Comparison of ENCODE assay signal across 28 cellular contexts in the genomic region with DNA sequence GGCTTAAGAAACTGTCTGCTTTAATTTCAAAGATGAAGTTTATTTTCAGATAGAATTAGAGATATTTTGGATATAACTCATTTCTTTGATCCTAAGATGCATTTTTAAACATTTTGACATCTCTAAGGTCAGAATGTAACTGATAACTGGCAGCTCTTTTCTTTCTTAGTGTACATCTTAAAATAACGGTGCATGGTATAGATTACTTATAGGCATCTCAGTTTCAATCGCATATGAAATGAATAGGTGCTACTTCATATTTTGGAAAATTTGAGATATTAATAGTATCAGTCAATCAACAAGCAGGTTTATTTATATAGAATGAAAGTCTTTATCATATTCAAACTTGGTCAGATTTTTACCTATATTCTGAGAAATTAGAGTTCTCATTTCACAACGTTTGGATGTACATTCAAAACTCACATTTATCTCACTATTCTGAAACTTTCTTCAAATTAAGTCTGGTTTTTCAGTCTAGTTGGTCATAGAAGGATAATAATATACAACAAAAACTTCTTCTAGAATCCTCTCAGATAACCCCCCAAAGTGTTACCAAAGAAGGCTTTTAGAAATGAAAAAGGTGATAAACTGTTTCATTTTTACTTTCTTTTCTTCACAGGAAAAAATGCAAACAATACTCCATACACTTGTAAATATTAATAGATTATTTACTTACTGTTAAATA.
DNase-seq lines count a peak whose midpoint lies in the region; ATAC-seq, FAIRE-seq and TF ChIP-seq lines count a peak whose summit lies in the region.
"Had no signal": no experiment of that assay in that cellular context is flagged by ENCODE, and none has a peak within 500 bp of the region (broad histone marks: within the 10 kb centered on the region; RNA-seq: fewer than 3 reads in every experiment).

No MANE protein-coding gene starts in this region.

- H4K20me1 ChIP-seq in MM.1S (ENCODE audit: insufficient read depth, low read length) (no peaks in the 10 kb centered on the region), osteoblast (ENCODE audit: insufficient read depth, low read length) (no peaks in the 10 kb centered on the region)

- no peaks in the 10 kb centered on the region for H3F3A ChIP-seq in MM.1S (ENCODE audit: insufficient read depth, low read length)

- CTCF ChIA-PET in GM10248 (lab: Yijun Ruan, JAX), result interaction anchor here (1.5 kb wide), 1 partner anchor 14 kb away, joined by 3 read pairs; no protein-coding TSS in a partner anchor

- TF ChIP-seq CTCF in GM10248 (IDR thresholded peaks at IDR 0.05; ENCODE audit: control extremely low read depth, extremely low read depth, low read depth, missing control alignments) (no peak), MM.1S (IDR thresholded peaks at IDR 0.05; ENCODE audit: low read length) (no peak), osteoblast (IDR thresholded peaks at IDR 0.05; ENCODE audit: extremely low read depth, low read depth, low read length) (no peak), kidney (IDR thresholded peaks at IDR 0.05; ENCODE audit: borderline replicate concordance, extremely low read depth, insufficient read depth) (no peak)

- H3K4me3 ChIP-seq in MM.1S (ENCODE audit: low read length), result no peak overlapping the region
- H3K4me3 ChIP-seq in osteoblast (ENCODE audit: insufficient read depth, low read length), result no peak overlapping the region
- no peak overlapping the region for H3K4me3 ChIP-seq in kidney (ENCODE audit: low read length in 2 of 2)
- H3K4me3 ChIP-seq: HAP-1, MG63, SK-N-MC had no signal

- no peaks in the 10 kb centered on the region for H3K79me2 ChIP-seq in MM.1S (ENCODE audit: low read length)
- no peaks in the 10 kb centered on the region for H3K79me2 ChIP-seq in osteoblast (ENCODE audit: insufficient read depth, low read length)

- no peaks in the 10 kb centered on the region; the same call in 1 of the 2 replicates for H3K36me3 ChIP-seq in MM.1S (replicated peaks; ENCODE audit: insufficient read depth, low read length)
- H3K36me3 ChIP-seq in osteoblast (ENCODE audit: insufficient read depth, low read length), result peaks cover 12% of the 10 kb centered on the region
- peaks cover 3 to 10% of the 10 kb centered on the region in 2 donors for H3K36me3 ChIP-seq in kidney (ENCODE audit: control insufficient read depth in 1 of 2, insufficient read depth in 2 of 2, low read length in 2 of 2)
- H3K36me3 ChIP-seq: HAP-1, MG63 had no signal

- H3K27ac ChIP-seq in MM.1S (ENCODE audit: low read length) (no peak overlapping the region), osteoblast (ENCODE audit: low read depth, low read length) (no peak overlapping the region), kidney (ENCODE audit: low read depth in 2 of 2, low read length in 2 of 2) (no peak overlapping the region)
- H3K27ac ChIP-seq: SK-N-MC had no signal

- no peak overlapping the region for H3K9ac ChIP-seq in MM.1S (ENCODE audit: low read length)
- no peak overlapping the region for H3K9ac ChIP-seq in kidney (ENCODE audit: low read length in 2 of 2)

- intact Hi-C loops in kidney (cut with DNase I), result no loop called here

- no peak for FAIRE-seq in kidney (lab: Jason Lieb, UNC)

- POLR2A ChIA-PET in GM10248 (lab: Yijun Ruan, JAX), result no interaction called here

- DNase-seq in GM10248 (ENCODE audit: extremely low spot score), result peak; percentile 8
- no peak for DNase-seq in MM.1S
- peak; percentile 23 for DNase-seq in osteoblast (ENCODE audit: insufficient read length, low spot score, missing footprints)
- DNase-seq in GDM1 (lab: John Stamatoyannopoulos, UW), result no peak
- DNase-seq in kidney glomerular epithelial cell (lab: John Stamatoyannopoulos, UW), result no peak
- no peak for DNase-seq in kidney
- DNase-seq: C1 segment of cervical spinal cord; CD4-positive, alpha-beta memory T cell; COR-L47; DMS53; GOT3; HFFc6; IMR-90; KG1; MG63; NCI-H1048; NCI-H1417 treated with DMSO at 0.1 percent for 48 hours; NCI-H1694 treated with DMSO at 0.1 percent for 48 hours; NCI-H2081; NCI-H2227 treated with DMSO at 0.1 percent for 48 hours; NCI-H526 treated with DMSO at 0.1 percent for 48 hours; SHP77 treated with DMSO at 0.1 percent for 48 hours; SW 1271; T-helper 17 cell had no signal

- no peaks in the 10 kb centered on the region for H3K9me2 ChIP-seq in MM.1S (replicated peaks; ENCODE audit: insufficient read depth, low read length)

- ATAC-seq in GM19351 (IDR thresholded peaks at IDR 0.05; ENCODE audit: unreplicated experiment), result peak; percentile 52
- ATAC-seq: Panc1, T-helper 17 cell had no signal

- H3K27me3 ChIP-seq in MM.1S (replicated peaks; ENCODE audit: insufficient read depth, low read length) (no peaks in the 10 kb centered on the region), osteoblast (ENCODE audit: insufficient read depth, low read length) (no peaks in the 10 kb centered on the region)
- H3K27me3 ChIP-seq: MG63 had no signal

- H3K4me1 ChIP-seq in MM.1S (ENCODE audit: low read length), result peaks cover 7% of the 10 kb centered on the region
- no peaks in the 10 kb centered on the region for H3K4me1 ChIP-seq in osteoblast (ENCODE audit: insufficient read depth, low read length)
- H3K4me1 ChIP-seq in kidney (ENCODE audit: control insufficient read depth in 1 of 2, insufficient read depth in 1 of 2, low read depth in 1 of 2, low read length in 2 of 2), result no peaks in the 10 kb centered on the region
- H3K4me1 ChIP-seq: HAP-1 had no signal

- H2AFZ ChIP-seq in MM.1S (ENCODE audit: low read length), result no peak overlapping the region
- no peak overlapping the region for H2AFZ ChIP-seq in osteoblast (ENCODE audit: low read length)

- H3K9me3 ChIP-seq in MM.1S (replicated peaks; ENCODE audit: insufficient read depth, low read length) (no peaks in the 10 kb centered on the region), osteoblast (ENCODE audit: low read depth, low read length) (no peaks in the 10 kb centered on the region), kidney (ENCODE audit: control insufficient read depth in 1 of 2, low read length in 2 of 2) (no peaks in the 10 kb centered on the region)
- H3K9me3 ChIP-seq: HAP-1, MG63 had no signal

- H3K4me2 ChIP-seq in MM.1S (ENCODE audit: low read depth, low read length) (peak overlapping the region; percentile 38), osteoblast (ENCODE audit: insufficient read depth, low read length) (no peak overlapping the region)

Comparison
In these comparisons a context has a peak if more than half of its experiments do, and no peak if none do; other contexts are left out.
1. DNase-seq: peak in GM10248 (single experiment) and osteoblast (single experiment); none in MM.1S (single experiment), GDM1 (single experiment), kidney glomerular epithelial cell (single experiment) and kidney (single experiment).